In the genomic region with DNA sequence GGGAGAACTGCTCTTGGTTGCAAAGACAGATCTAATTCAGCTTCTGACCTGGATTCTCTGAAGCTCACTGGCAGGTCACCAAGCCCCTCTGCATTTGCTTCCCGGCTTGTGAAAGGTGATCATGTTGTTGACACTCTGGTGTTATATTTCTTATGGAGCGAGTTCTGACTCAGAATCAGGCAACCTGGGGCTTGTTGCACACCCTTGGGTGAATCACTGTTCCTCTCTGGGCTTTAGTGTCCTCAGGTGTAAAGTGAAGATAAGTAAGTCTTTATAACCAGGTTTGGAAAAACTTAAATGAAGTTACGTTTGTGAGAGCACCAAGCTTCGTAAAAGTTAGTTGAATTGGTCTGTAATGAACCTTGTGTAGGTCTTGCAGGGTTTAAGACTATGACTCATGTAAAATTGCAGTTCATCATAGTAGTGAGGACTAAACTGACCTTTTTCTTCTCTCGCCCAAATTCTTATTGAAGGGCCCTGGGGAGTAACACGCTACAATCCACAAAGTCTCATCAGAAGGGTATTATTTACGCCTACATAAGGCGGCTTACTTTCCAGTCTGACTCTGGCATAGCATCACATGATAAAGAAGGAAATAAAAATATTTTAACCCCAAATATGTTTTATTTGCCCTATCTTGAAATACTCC, we compare ENCODE assay signal across 14 cellular contexts.
DNase-seq lines count a peak whose midpoint lies in the region; ATAC-seq, FAIRE-seq and TF ChIP-seq lines count a peak whose summit lies in the region.
"Had no signal": no experiment of that assay in that cellular context is flagged by ENCODE, and none has a peak within 500 bp of the region (broad histone marks: within the 10 kb centered on the region; RNA-seq: fewer than 3 reads in every experiment).

No MANE protein-coding gene starts in this region.

- ATAC-seq in A549, result peak; percentile 66 to 80; a peak in 5 of 6 replicates
- no peak for ATAC-seq in HG02973 (IDR thresholded peaks at IDR 0.05; ENCODE audit: unreplicated experiment)

- POLR2A ChIA-PET in A549 (lab: Yijun Ruan, JAX), result no interaction called here

- no peak overlapping the region for H3K14ac ChIP-seq in H9 (ENCODE audit: insufficient read depth, low read length)

- H3K4me2 ChIP-seq in A549 (peak overlapping the region; percentile 70), H9 (ENCODE audit: insufficient read depth, insufficient read length, low read length) (no peak overlapping the region), hepatocyte (no peak overlapping the region)

- H2BK5ac ChIP-seq in H9 (ENCODE audit: insufficient read length, low read length), result no peak overlapping the region

- 56% methylated on average over 8 of the region's 8 CpGs for WGBS in A549 (ENCODE audit: missing lambda C conversion rate)
- no CpG with 5 or more reads among the region's 8 CpGs for WGBS in H9 (ENCODE audit: extremely low coverage, insufficient read length, low lambda C conversion rate)
- 78% methylated on average over 8 of the region's 8 CpGs for WGBS in hepatocyte (ENCODE audit: low lambda C conversion rate, missing lambda C conversion rate)

- H2BK120ac ChIP-seq in H9 (ENCODE audit: low read depth, low read length, poor library complexity, severe bottlenecking), result no peak overlapping the region

- H2BK20ac ChIP-seq in H9 (ENCODE audit: low read depth, low read length, poor library complexity, severe bottlenecking), result no peak overlapping the region

- no peak for TF ChIP-seq EP300 in A549 (IDR thresholded peaks at IDR 0.05)

- H3K4me3 ChIP-seq in A549, result no peak overlapping the region
- no peak overlapping the region for H3K4me3 ChIP-seq in hepatocyte

- H3K9me3 Mint-ChIP-seq in H9, result peaks cover 6 to 7% of the 10 kb centered on the region in 2 experiments; a peak in 3 of 5 replicates
- H3K9me3 Mint-ChIP-seq: brain had no signal

- H4K8ac ChIP-seq in H9 (replicated peaks; ENCODE audit: insufficient read length, low read depth, low read length), result no peak overlapping the region

- no peak for TF ChIP-seq POLR2A in A549 (IDR thresholded peaks at IDR 0.05; ENCODE audit: low read length)

- peak overlapping the region; percentile 38 for H2BK12ac ChIP-seq in H9 (ENCODE audit: insufficient read length, low read depth, low read length)

- H4K91ac ChIP-seq in H9 (ENCODE audit: insufficient read length, low read depth, low read length), result no peak overlapping the region

- peak overlapping the region in 2 of 3 experiments; percentile 82 to 85; a peak in 5 of 7 replicates for H3K27ac Mint-ChIP-seq in H9

- H3K4me3 Mint-ChIP-seq in H9, result no peak overlapping the region
- H3K4me3 Mint-ChIP-seq: brain had no signal

- H3K18ac ChIP-seq in H9 (ENCODE audit: insufficient read length, low read depth, low read length), result no peak overlapping the region

- H3K79me2 ChIP-seq in H9 (ENCODE audit: insufficient read depth, low read length), result no peaks in the 10 kb centered on the region
- no peaks in the 10 kb centered on the region for H3K79me2 ChIP-seq in hepatocyte

- H3K4me1 ChIP-seq in A549, result peaks cover 33% of the 10 kb centered on the region
- peaks cover 14% of the 10 kb centered on the region; the same call in 1 of the 2 replicates for H3K4me1 ChIP-seq in H9 (ENCODE audit: insufficient read depth, low read length)
- H3K4me1 ChIP-seq in hepatocyte (ENCODE audit: insufficient read depth), result peaks cover 17% of the 10 kb centered on the region

- H3K27me3 ChIP-seq in H9 (ENCODE audit: insufficient read depth, low read length) (no peaks in the 10 kb centered on the region), hepatocyte (no peaks in the 10 kb centered on the region)

- peaks cover 45 to 55% of the 10 kb centered on the region in 2 experiments for H3K4me1 Mint-ChIP-seq in H9

- FAIRE-seq in A549 (lab: Jason Lieb, UNC), result peak; percentile 46

- H2AFZ ChIP-seq in H9 (ENCODE audit: low read length) (no peak overlapping the region), hepatocyte (no peak overlapping the region)

- H3K79me1 ChIP-seq in H9 (ENCODE audit: insufficient read depth, low read depth, low read length, poor library complexity, severe bottlenecking), result no peaks in the 10 kb centered on the region

- H3K9ac ChIP-seq in H9 (ENCODE audit: extremely low read depth, insufficient read length, low read length), result no peak overlapping the region

- TF ChIP-seq CTCF in A549 (IDR thresholded peaks at IDR 0.05) (no peak), H9 (conservative IDR thresholded peaks at IDR 0.05) (no peak), hepatocyte (IDR thresholded peaks at IDR 0.05; ENCODE audit: poor library complexity) (no peak)

- H3K36me3 Mint-ChIP-seq in H9 (ENCODE audit: insufficient read depth in 1 of 3, low read depth in 3 of 3), result peaks cover 0 to 13% (median 5%) of the 10 kb centered on the region in 3 experiments; a peak in 4 of 7 replicates
- H3K36me3 Mint-ChIP-seq: brain had no signal

- H4K5ac ChIP-seq in H9 (ENCODE audit: insufficient read length, low read depth, low read length), result no peak overlapping the region

- no peak for TF ChIP-seq RAD21 in A549 (conservative IDR thresholded peaks at IDR 0.05 in 1 of 2, IDR thresholded peaks at IDR 0.05 in 1 of 2)

- CTCF ChIA-PET in A549 (lab: Yijun Ruan, JAX), result interaction anchor here (1.1 to 3.7 kb wide), 2 partner anchors 16 to 31 kb away, joined by 3 to 19 read pairs; no protein-coding TSS in a partner anchor

- H2BK15ac ChIP-seq in H9 (ENCODE audit: low read depth, low read length), result no peak overlapping the region

- H3K9me2 ChIP-seq in hepatocyte (replicated peaks; ENCODE audit: insufficient read depth), result no peaks in the 10 kb centered on the region

- H3K23me2 ChIP-seq in H9 (ENCODE audit: insufficient read length, low read depth, low read length, poor library complexity, severe bottlenecking), result no peaks in the 10 kb centered on the region

- no peak overlapping the region for H3T11ph ChIP-seq in H9 (ENCODE audit: low read length)

- H3K36me3 ChIP-seq in hepatocyte (replicated peaks; ENCODE audit: insufficient read depth, low read depth), result no peaks in the 10 kb centered on the region

- H2AK5ac ChIP-seq in H9 (ENCODE audit: insufficient read length, low read length), result no peak overlapping the region

- no peak overlapping the region for H3K56ac ChIP-seq in H9 (ENCODE audit: insufficient read length, low read depth, low read length)

- no peak overlapping the region for H3K4ac ChIP-seq in H9 (ENCODE audit: low read depth, low read length)

- no peak overlapping the region for H3K23ac ChIP-seq in H9 (ENCODE audit: insufficient read length, low read depth, low read length)

- H3K27ac ChIP-seq in A549 (peak overlapping the region in 1 of 2 experiments; percentile 63; a peak in 3 of 6 replicates), H9 (ENCODE audit: insufficient read length, low read depth, low read length) (no peak overlapping the region), hepatocyte (peak overlapping the region; percentile 22)
- H3K27ac ChIP-seq: VCaP had no signal

- peak; percentile 8 to 28 for DNase-seq in A549 (ENCODE audit: low read depth in 1 of 2, low spot score in 1 of 2)
- DNase-seq in H9, result no peak
- DNase-seq in NCI-H69 (lab: John Stamatoyannopoulos, UW), result peak; percentile 38
- DNase-seq in hepatocyte (ENCODE audit: low spot score), result peak; percentile 40
- no peak for DNase-seq in SHP77 treated with DMSO at 0.1 percent for 48 hours (lab: John Stamatoyannopoulos, UW)
- DNase-seq in NCI-H82 (lab: John Stamatoyannopoulos, UW), result no peak
- no peak for DNase-seq in NK-92 (lab: John Stamatoyannopoulos, UW; ENCODE audit: unreplicated experiment)
- DNase-seq: activated naive CD4-positive, alpha-beta T cell; NCI-H187; stimulated activated naive CD4-positive, alpha-beta T cell treated with Interleukin-2 at 50 U/mL for 16 hours; SW 1271 had no signal

- no peaks in the 10 kb centered on the region for H4K20me1 ChIP-seq in H9 (ENCODE audit: control insufficient read depth, insufficient read depth, insufficient read length)
- H4K20me1 ChIP-seq in hepatocyte (ENCODE audit: insufficient read depth, poor library complexity, severe bottlenecking), result no peaks in the 10 kb centered on the region

- no peaks in the 10 kb centered on the region for H3K27me3 Mint-ChIP-seq in H9 (ENCODE audit: low read depth)

- H3K9me3 ChIP-seq in A549 (no peaks in the 10 kb centered on the region), H9 (ENCODE audit: control insufficient read depth, low read depth, low read length) (no peaks in the 10 kb centered on the region), hepatocyte (ENCODE audit: low read depth) (no peaks in the 10 kb centered on the region)

TF ChIP-seq in A549, 52 proteins besides CTCF, POLR2A, EP300 and RAD21 (continues in another document):
- TF ChIP-seq, protein P1, sequence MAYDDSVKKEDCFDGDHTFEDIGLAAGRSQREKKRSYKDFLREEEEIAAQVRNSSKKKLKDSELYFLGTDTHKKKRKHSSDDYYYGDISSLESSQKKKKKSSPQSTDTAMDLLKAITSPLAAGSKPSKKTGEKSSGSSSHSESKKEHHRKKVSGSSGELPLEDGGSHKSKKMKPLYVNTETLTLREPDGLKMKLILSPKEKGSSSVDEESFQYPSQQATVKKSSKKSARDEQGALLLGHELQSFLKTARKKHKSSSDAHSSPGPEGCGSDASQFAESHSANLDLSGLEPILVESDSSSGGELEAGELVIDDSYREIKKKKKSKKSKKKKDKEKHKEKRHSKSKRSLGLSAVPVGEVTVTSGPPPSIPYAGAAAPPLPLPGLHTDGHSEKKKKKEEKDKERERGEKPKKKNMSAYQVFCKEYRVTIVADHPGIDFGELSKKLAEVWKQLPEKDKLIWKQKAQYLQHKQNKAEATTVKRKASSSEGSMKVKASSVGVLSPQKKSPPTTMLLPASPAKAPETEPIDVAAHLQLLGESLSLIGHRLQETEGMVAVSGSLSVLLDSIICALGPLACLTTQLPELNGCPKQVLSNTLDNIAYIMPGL (CRISPR knock-in tag; IDR thresholded peaks at IDR 0.05; ENCODE audit: borderline replicate concordance), result no peak
- no peak for TF ChIP-seq NPAS2 (CRISPR knock-in tag; IDR thresholded peaks at IDR 0.05; ENCODE audit: borderline replicate concordance)
- no peak for TF ChIP-seq ZSCAN20 (CRISPR knock-in tag; IDR thresholded peaks at IDR 0.05)
- no peak for TF ChIP-seq ZNF302 (CRISPR knock-in tag; IDR thresholded peaks at IDR 0.05)
- TF ChIP-seq TFCP2L1 (CRISPR knock-in tag; IDR thresholded peaks at IDR 0.05), result no peak
- TF ChIP-seq CEBPB (IDR thresholded peaks at IDR 0.05), result 0 out of 4 replicates have a peak, but pooled peaks of 1 of the 2 experiments have one; percentile 30
- TF ChIP-seq, protein P2, sequence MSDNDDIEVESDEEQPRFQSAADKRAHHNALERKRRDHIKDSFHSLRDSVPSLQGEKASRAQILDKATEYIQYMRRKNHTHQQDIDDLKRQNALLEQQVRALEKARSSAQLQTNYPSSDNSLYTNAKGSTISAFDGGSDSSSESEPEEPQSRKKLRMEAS (IDR thresholded peaks at IDR 0.05), result no peak
- TF ChIP-seq TP53 (CRISPR knock-in tag; IDR thresholded peaks at IDR 0.05), result no peak
- no peak for TF ChIP-seq RCOR1 (IDR thresholded peaks at IDR 0.05; ENCODE audit: low read depth, low read length)

Comparison
In these comparisons a context has a peak if more than half of its experiments do, and no peak if none do; other contexts are left out.
1. DNase-seq: peak in A549 (2 of 2), NCI-H69 (single experiment) and hepatocyte (single experiment); none in H9 (single experiment), SHP77 treated with DMSO at 0.1 percent for 48 hours (single experiment), NCI-H82 (single experiment) and NK-92 (single experiment).